Comparison of ENCODE assay signal across 1 cellular context in the genomic region with DNA sequence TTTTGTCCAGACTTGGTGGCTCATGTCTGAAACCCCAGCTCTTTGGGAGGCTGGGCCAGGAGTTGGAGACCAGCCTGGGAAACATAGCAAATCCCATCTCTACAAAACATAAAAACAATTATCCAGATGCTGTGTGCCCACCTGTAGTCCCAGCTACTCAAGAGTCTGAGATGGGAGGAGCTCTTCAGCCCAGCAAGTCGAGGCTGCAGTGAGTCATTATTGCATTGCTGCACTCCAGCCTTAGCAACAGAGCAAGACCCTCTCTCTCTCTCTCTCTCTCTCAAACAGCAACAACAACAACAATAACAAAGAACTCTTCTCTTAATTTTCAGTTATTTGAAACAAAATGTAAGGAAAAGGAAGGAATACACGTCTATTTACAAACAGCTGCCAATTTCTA.
TF ChIP-seq lines count a peak whose summit lies in the region.

No MANE protein-coding gene starts in this region.

TF ChIP-seq in GM23338, 12 proteins besides CTCF, POLR2A, EP300 and RAD21 (continued from another document):
- TF ChIP-seq, protein P1, sequence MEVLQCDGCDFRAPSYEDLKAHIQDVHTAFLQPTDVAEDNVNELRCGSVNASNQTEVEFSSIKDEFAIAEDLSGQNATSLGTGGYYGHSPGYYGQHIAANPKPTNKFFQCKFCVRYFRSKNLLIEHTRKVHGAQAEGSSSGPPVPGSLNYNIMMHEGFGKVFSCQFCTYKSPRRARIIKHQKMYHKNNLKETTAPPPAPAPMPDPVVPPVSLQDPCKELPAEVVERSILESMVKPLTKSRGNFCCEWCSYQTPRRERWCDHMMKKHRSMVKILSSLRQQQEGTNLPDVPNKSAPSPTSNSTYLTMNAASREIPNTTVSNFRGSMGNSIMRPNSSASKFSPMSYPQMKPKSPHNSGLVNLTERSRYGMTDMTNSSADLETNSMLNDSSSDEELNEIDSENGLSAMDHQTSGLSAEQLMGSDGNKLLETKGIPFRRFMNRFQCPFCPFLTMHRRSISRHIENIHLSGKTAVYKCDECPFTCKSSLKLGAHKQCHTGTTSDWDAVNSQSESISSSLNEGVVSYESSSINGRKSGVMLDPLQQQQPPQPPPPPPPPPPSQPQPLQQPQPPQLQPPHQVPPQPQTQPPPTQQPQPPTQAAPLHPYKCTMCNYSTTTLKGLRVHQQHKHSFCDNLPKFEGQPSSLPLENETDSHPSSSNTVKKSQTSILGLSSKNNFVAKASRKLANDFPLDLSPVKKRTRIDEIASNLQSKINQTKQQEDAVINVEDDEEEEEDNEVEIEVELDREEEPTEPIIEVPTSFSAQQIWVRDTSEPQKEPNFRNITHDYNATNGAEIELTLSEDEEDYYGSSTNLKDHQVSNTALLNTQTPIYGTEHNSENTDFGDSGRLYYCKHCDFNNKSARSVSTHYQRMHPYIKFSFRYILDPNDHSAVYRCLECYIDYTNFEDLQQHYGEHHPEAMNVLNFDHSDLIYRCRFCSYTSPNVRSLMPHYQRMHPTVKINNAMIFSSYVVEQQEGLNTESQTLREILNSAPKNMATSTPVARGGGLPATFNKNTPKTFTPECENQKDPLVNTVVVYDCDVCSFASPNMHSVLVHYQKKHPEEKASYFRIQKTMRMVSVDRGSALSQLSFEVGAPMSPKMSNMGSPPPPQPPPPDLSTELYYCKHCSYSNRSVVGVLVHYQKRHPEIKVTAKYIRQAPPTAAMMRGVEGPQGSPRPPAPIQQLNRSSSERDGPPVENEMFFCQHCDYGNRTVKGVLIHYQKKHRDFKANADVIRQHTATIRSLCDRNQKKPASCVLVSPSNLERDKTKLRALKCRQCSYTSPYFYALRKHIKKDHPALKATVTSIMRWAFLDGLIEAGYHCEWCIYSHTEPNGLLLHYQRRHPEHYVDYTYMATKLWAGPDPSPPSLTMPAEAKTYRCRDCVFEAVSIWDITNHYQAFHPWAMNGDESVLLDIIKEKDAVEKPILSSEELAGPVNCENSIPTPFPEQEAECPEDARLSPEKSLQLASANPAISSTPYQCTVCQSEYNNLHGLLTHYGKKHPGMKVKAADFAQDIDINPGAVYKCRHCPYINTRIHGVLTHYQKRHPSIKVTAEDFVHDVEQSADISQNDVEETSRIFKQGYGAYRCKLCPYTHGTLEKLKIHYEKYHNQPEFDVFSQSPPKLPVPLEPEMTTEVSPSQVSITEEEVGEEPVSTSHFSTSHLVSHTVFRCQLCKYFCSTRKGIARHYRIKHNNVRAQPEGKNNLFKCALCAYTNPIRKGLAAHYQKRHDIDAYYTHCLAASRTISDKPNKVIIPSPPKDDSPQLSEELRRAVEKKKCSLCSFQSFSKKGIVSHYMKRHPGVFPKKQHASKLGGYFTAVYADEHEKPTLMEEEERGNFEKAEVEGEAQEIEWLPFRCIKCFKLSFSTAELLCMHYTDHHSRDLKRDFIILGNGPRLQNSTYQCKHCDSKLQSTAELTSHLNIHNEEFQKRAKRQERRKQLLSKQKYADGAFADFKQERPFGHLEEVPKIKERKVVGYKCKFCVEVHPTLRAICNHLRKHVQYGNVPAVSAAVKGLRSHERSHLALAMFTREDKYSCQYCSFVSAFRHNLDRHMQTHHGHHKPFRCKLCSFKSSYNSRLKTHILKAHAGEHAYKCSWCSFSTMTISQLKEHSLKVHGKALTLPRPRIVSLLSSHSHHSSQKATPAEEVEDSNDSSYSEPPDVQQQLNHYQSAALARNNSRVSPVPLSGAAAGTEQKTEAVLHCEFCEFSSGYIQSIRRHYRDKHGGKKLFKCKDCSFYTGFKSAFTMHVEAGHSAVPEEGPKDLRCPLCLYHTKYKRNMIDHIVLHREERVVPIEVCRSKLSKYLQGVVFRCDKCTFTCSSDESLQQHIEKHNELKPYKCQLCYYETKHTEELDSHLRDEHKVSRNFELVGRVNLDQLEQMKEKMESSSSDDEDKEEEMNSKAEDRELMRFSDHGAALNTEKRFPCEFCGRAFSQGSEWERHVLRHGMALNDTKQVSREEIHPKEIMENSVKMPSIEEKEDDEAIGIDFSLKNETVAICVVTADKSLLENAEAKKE (CRISPR knock-in tag; IDR thresholded peaks at IDR 0.05): no peak
- TF ChIP-seq POLR2AphosphoS5 (IDR thresholded peaks at IDR 0.05; ENCODE audit: low read depth) (no peak), JUNB (IDR thresholded peaks at IDR 0.05; ENCODE audit: unreplicated experiment) (no peak)
- TF ChIP-seq, protein P2, sequence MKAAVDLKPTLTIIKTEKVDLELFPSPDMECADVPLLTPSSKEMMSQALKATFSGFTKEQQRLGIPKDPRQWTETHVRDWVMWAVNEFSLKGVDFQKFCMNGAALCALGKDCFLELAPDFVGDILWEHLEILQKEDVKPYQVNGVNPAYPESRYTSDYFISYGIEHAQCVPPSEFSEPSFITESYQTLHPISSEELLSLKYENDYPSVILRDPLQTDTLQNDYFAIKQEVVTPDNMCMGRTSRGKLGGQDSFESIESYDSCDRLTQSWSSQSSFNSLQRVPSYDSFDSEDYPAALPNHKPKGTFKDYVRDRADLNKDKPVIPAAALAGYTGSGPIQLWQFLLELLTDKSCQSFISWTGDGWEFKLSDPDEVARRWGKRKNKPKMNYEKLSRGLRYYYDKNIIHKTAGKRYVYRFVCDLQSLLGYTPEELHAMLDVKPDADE (IDR thresholded peaks at IDR 0.05): no peak
